18 cellular contexts compared by ENCODE assay signal in genomic region chr6:17483391-17484016, GRCh38.
"Had no signal": no experiment of that assay in that cellular context is flagged by ENCODE, and none has a peak within 500 bp of the region (broad histone marks: within the 10 kb centered on the region; RNA-seq: fewer than 3 reads in every experiment).

No MANE protein-coding gene starts in this region.

- H3K27me3 Mint-ChIP-seq: progenitor cell of endocrine pancreas had no signal

- DNase-seq: activated CD4-positive, alpha-beta T cell treated with anti-CD3 and anti-CD28 coated beads for 1 hour; activated CD4-positive, alpha-beta T cell treated with anti-CD3 and anti-CD28 coated beads, Interleukin-2, amount 50 U/mL, for 48 hours; activated effector memory CD4-positive, alpha-beta T cell treated with anti-CD3 and anti-CD28 coated beads, Interleukin-2, amount 50 U/mL, for 16 hours; activated T-cell treated with anti-CD3 and anti-CD28 coated beads, Interleukin-2, amount 50 U/mL, for 4 hours; amygdala; brain microvascular endothelial cell; endodermal cell; erythroblast; left lung; mesenchymal stem cell; stimulated activated CD4-positive, alpha-beta T cell treated with anti-CD3 and anti-CD28 coated beads, Interleukin-12 subunit alpha, Interleukin-12 subunit beta, amount 100 ng/mL, for 4 hours; stimulated activated naive CD4-positive, alpha-beta T cell treated with Interleukin-2 at 50 U/mL for 16 hours; upper lobe of left lung had no signal

- H3K4me3 Mint-ChIP-seq: activated naive CD8-positive, alpha-beta T cell; activated T-cell treated with anti-CD3 and anti-CD28 coated beads, Interleukin-2, amount 50 U/mL, for 4 hours; endodermal cell had no signal

- H3K9me3 Mint-ChIP-seq: activated T-cell treated with anti-CD3 and anti-CD28 coated beads, Interleukin-2, amount 50 U/mL, for 4 hours had no signal

- H3K36me3 Mint-ChIP-seq: activated naive CD8-positive, alpha-beta T cell had no signal

- H3K27ac Mint-ChIP-seq: activated naive CD8-positive, alpha-beta T cell; endodermal cell; progenitor cell of endocrine pancreas had no signal

- ATAC-seq: activated T-cell treated with anti-CD3 and anti-CD28 coated beads, Interleukin-2, amount 50 U/mL, for 4 hours; left lung; sciatic nerve had no signal

- H3K27ac ChIP-seq: brain microvascular endothelial cell, left lung, neutrophil, suprapubic skin, upper lobe of left lung had no signal
